In genomic region chr5:142769251-142769792, GRCh38 we compare ENCODE assay signal across 8 cellular contexts. TPM values are rescaled to one million over a fixed set of nuclear protein-coding genes. Genes with fewer than 3 reads are reported as not detected.
DNase-seq lines count a peak whose midpoint lies in the region; ATAC-seq and TF ChIP-seq lines count a peak whose summit lies in the region.

No MANE protein-coding gene starts in this region.

- DNase-seq in HAP-1 (ENCODE audit: low spot score in 2 of 2) (no peak), kidney epithelial cell (ENCODE audit: low read depth) (no peak), KBM-7 (no peak), NCI-H2081 treated with DMSO at 0.1 percent for 48 hours (lab: John Stamatoyannopoulos, UW) (no peak), foreskin keratinocyte (no peak)
- DNase-seq in activated naive CD8-positive, alpha-beta T cell treated with anti-CD3 and anti-CD28 coated beads for 36 hours: no peak

- TF ChIP-seq CTCF in kidney epithelial cell (IDR thresholded peaks at IDR 0.05; ENCODE audit: insufficient read depth, low read length, poor library complexity, severe bottlenecking): no peak
- no peak for TF ChIP-seq CTCF in foreskin keratinocyte (conservative IDR thresholded peaks at IDR 0.05)

- H2AFZ ChIP-seq in ACC112 (ENCODE audit: low read length, unreplicated experiment): peak overlapping the region; percentile 70

- no peaks in the 10 kb centered on the region for H3K79me2 ChIP-seq in ACC112 (ENCODE audit: control insufficient read depth, insufficient read depth, low read length, unreplicated experiment)

- H3K4me1 ChIP-seq in ACC112 (ENCODE audit: control insufficient read depth, insufficient read depth, low read length, unreplicated experiment) (peaks cover 9% of the 10 kb centered on the region), HAP-1 (no peaks in the 10 kb centered on the region; the same call in 1 of the 2 replicates), foreskin keratinocyte (no peaks in the 10 kb centered on the region)

- H3K4me3 Mint-ChIP-seq in activated naive CD8-positive, alpha-beta T cell treated with anti-CD3 and anti-CD28 coated beads for 36 hours: peak overlapping the region; percentile 93

- peaks cover 3% of the 10 kb centered on the region; the same call in 1 of the 2 replicates for H3K27me3 ChIP-seq in ACC112 (ENCODE audit: insufficient read depth, low read length)
- 0 out of 2 replicates have a peak, but pooled peaks cover 3% of the 10 kb centered on the region for H3K27me3 ChIP-seq in HAP-1 (ENCODE audit: low read depth)
- no peaks in the 10 kb centered on the region for H3K27me3 ChIP-seq in kidney epithelial cell (ENCODE audit: control insufficient read depth, insufficient read depth, low read length)
- no peaks in the 10 kb centered on the region for H3K27me3 ChIP-seq in foreskin keratinocyte

- peak overlapping the region; percentile 88 for H3K27ac Mint-ChIP-seq in activated naive CD8-positive, alpha-beta T cell treated with anti-CD3 and anti-CD28 coated beads for 36 hours

- H3K27ac ChIP-seq in ACC112 (ENCODE audit: low read depth, low read length): no peak overlapping the region
- peak overlapping the region; percentile 84 for H3K27ac ChIP-seq in temporal lobe (ENCODE audit: low read depth, low read length)
- H3K27ac ChIP-seq in foreskin keratinocyte: no peak overlapping the region

- H3K9me3 ChIP-seq in HAP-1: no peaks in the 10 kb centered on the region

- no peaks in the 10 kb centered on the region for H3K36me3 ChIP-seq in ACC112 (ENCODE audit: insufficient read depth, low read length)
- H3K36me3 ChIP-seq in HAP-1 (replicated peaks): no peaks in the 10 kb centered on the region
- H3K36me3 ChIP-seq in kidney epithelial cell (ENCODE audit: control insufficient read depth, insufficient read depth, low read length): no peaks in the 10 kb centered on the region

- H3K9me3 Mint-ChIP-seq in activated naive CD8-positive, alpha-beta T cell treated with anti-CD3 and anti-CD28 coated beads for 36 hours: no peaks in the 10 kb centered on the region

- H3K27me3 Mint-ChIP-seq in activated naive CD8-positive, alpha-beta T cell treated with anti-CD3 and anti-CD28 coated beads for 36 hours: no peaks in the 10 kb centered on the region

- no peak for ATAC-seq in foreskin keratinocyte

- peak overlapping the region; percentile 82 for H3K4me3 ChIP-seq in ACC112 (ENCODE audit: low read depth, low read length)
- H3K4me3 ChIP-seq in HAP-1: peak overlapping the region; percentile 71
- peak overlapping the region; percentile 82 for H3K4me3 ChIP-seq in kidney epithelial cell (ENCODE audit: low read depth, low read length)

- in situ Hi-C loops in HAP-1 (cut with MboI; ENCODE audit: low sequenced_read_pairs) (no loop called here), KBM-7 (cut with MboI; ENCODE audit: low pct_unique_long_range_greater_than_20kb, low sequenced_read_pairs) (no loop called here)

- H3K4me1 Mint-ChIP-seq in activated naive CD8-positive, alpha-beta T cell treated with anti-CD3 and anti-CD28 coated beads for 36 hours: peaks cover 34% of the 10 kb centered on the region

- H3K36me3 Mint-ChIP-seq in activated naive CD8-positive, alpha-beta T cell treated with anti-CD3 and anti-CD28 coated beads for 36 hours: no peaks in the 10 kb centered on the region

RNA-seq across cellular contexts. Expression of gene ARHGAP26, which starts 0.9 kb away (rescaled TPM):
- 10 to 100 TPM; 10.2 to 11.0 TPM for total RNA-seq in activated naive CD8-positive, alpha-beta T cell treated with anti-CD3 and anti-CD28 coated beads for 36 hours
- total RNA-seq in kidney epithelial cell (4.5 and 8.6 TPM in 2 replicates), temporal lobe (5.4 TPM), foreskin keratinocyte (6.8 and 9.3 TPM in 2 replicates)
- 5.1 and 5.3 TPM in 2 replicates for polyA plus RNA-seq in foreskin keratinocyte
